1 cellular context compared by ENCODE assay signal in genomic region chr18:23231340-23232021, GRCh38.
A peak's percentile ranks its signal among the peaks of the same experiment; 100 is the strongest.
TF ChIP-seq lines count a peak whose summit lies in the region.

No MANE protein-coding gene starts in this region.

TF ChIP-seq in GM12878, 131 proteins besides CTCF, POLR2A, EP300 and RAD21 (continued from another document and continues in another):
- 0 out of 2 replicates have a peak, but pooled peaks have one; percentile 41 for TF ChIP-seq YY1 (IDR thresholded peaks at IDR 0.05; ENCODE audit: low read depth, low read length)
- TF ChIP-seq GATAD2B (conservative IDR thresholded peaks at IDR 0.05; ENCODE audit: low read depth) = peak; percentile 79
- TF ChIP-seq POLR2AphosphoS2 (IDR thresholded peaks at IDR 0.05; ENCODE audit: low read depth, low read length) = 0 out of 2 replicates have a peak, but pooled peaks have one; percentile 49
- TF ChIP-seq MEF2B (IDR thresholded peaks at IDR 0.05; ENCODE audit: partially characterized antibody, poor library complexity, severe bottlenecking) = peak; percentile 99
- TF ChIP-seq POU2F2 (IDR thresholded peaks at IDR 0.05; ENCODE audit: borderline replicate concordance, low read depth, low read length) = peak; percentile 96
- TF ChIP-seq PKNOX1 (IDR thresholded peaks at IDR 0.05) = peak; percentile 59; the same call in 1 of the 2 replicates
- peak; percentile 100 for TF ChIP-seq BCL11A (IDR thresholded peaks at IDR 0.05; ENCODE audit: low read depth, low read length)
- TF ChIP-seq SIX5 (IDR thresholded peaks at IDR 0.05; ENCODE audit: low read depth, low read length, severe bottlenecking) = no peak
- no peak for TF ChIP-seq ESRRA (IDR thresholded peaks at IDR 0.05; ENCODE audit: low read length)
- TF ChIP-seq SRF (IDR thresholded peaks at IDR 0.05; ENCODE audit: low read depth in 2 of 2, low read length in 2 of 2) = peak in 1 of 2 experiments; percentile 73; a peak in 1 of 4 replicates
- peak; percentile 75 for TF ChIP-seq ELK1 (IDR thresholded peaks at IDR 0.05; ENCODE audit: low read depth, low read length)
- TF ChIP-seq ASH2L (IDR thresholded peaks at IDR 0.05; ENCODE audit: borderline replicate concordance, low read depth) = peak; percentile 30; the same call in 1 of the 2 replicates
- peak; percentile 22; the same call in 1 of the 2 replicates for TF ChIP-seq ATF3 (IDR thresholded peaks at IDR 0.05; ENCODE audit: borderline replicate concordance, extremely low read depth, low read depth, low read length)
- peak; percentile 99 for TF ChIP-seq RUNX3 (IDR thresholded peaks at IDR 0.05; ENCODE audit: low read length)
- TF ChIP-seq MYC (IDR thresholded peaks at IDR 0.05; ENCODE audit: insufficient read depth, insufficient read length, insufficient replicate concordance, low read length, severe bottlenecking) = no peak
- TF ChIP-seq BRCA1 (IDR thresholded peaks at IDR 0.05; ENCODE audit: low read depth, low read length) = no peak
- TF ChIP-seq STAT1 (conservative IDR thresholded peaks at IDR 0.05) = 0 out of 2 replicates have a peak, but pooled peaks have one; percentile 7
- TF ChIP-seq CBX3 (IDR thresholded peaks at IDR 0.05; ENCODE audit: borderline replicate concordance, low read depth) = no peak
- peak; percentile 94 for TF ChIP-seq PML (IDR thresholded peaks at IDR 0.05; ENCODE audit: low read length)
- TF ChIP-seq, protein P1, sequence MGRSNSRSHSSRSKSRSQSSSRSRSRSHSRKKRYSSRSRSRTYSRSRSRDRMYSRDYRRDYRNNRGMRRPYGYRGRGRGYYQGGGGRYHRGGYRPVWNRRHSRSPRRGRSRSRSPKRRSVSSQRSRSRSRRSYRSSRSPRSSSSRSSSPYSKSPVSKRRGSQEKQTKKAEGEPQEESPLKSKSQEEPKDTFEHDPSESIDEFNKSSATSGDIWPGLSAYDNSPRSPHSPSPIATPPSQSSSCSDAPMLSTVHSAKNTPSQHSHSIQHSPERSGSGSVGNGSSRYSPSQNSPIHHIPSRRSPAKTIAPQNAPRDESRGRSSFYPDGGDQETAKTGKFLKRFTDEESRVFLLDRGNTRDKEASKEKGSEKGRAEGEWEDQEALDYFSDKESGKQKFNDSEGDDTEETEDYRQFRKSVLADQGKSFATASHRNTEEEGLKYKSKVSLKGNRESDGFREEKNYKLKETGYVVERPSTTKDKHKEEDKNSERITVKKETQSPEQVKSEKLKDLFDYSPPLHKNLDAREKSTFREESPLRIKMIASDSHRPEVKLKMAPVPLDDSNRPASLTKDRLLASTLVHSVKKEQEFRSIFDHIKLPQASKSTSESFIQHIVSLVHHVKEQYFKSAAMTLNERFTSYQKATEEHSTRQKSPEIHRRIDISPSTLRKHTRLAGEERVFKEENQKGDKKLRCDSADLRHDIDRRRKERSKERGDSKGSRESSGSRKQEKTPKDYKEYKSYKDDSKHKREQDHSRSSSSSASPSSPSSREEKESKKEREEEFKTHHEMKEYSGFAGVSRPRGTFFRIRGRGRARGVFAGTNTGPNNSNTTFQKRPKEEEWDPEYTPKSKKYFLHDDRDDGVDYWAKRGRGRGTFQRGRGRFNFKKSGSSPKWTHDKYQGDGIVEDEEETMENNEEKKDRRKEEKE (IDR thresholded peaks at IDR 0.05) = no peak
- 0 out of 2 replicates have a peak, but pooled peaks have one; percentile 25 for TF ChIP-seq LARP7 (IDR thresholded peaks at IDR 0.05)
- TF ChIP-seq CUX1 (IDR thresholded peaks at IDR 0.05; ENCODE audit: insufficient replicate concordance, low read depth, low read length) = no peak
- TF ChIP-seq SP1 (IDR thresholded peaks at IDR 0.05; ENCODE audit: low read depth, low read length) = peak; percentile 91
- peak; percentile 93 for TF ChIP-seq CBX5 (IDR thresholded peaks at IDR 0.05; ENCODE audit: low read depth)
- TF ChIP-seq, protein P2, sequence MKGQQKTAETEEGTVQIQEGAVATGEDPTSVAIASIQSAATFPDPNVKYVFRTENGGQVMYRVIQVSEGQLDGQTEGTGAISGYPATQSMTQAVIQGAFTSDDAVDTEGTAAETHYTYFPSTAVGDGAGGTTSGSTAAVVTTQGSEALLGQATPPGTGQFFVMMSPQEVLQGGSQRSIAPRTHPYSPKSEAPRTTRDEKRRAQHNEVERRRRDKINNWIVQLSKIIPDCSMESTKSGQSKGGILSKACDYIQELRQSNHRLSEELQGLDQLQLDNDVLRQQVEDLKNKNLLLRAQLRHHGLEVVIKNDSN (IDR thresholded peaks at IDR 0.05; ENCODE audit: borderline replicate concordance, extremely low read length, insufficient read depth, low read depth, low read length) = peak; percentile 79
- TF ChIP-seq BHLHE40 (IDR thresholded peaks at IDR 0.05; ENCODE audit: borderline replicate concordance in 1 of 2, low read depth in 2 of 2, low read length in 1 of 2) = peak; percentile 99 to 100
- TF ChIP-seq PAX5 (IDR thresholded peaks at IDR 0.05; ENCODE audit: borderline replicate concordance, low read depth, low read length) = peak; percentile 99
- no peak for TF ChIP-seq ZNF217 (IDR thresholded peaks at IDR 0.05)
- TF ChIP-seq GABPA (IDR thresholded peaks at IDR 0.05; ENCODE audit: low read depth) = peak; percentile 82
- TF ChIP-seq PBX3 (IDR thresholded peaks at IDR 0.05; ENCODE audit: insufficient replicate concordance, low read depth, low read length) = no peak
- no peak; a peak in 1 of 3 replicates for TF ChIP-seq EGR1 (IDR thresholded peaks at IDR 0.05; ENCODE audit: borderline replicate concordance in 1 of 2, low read depth in 2 of 2, low read length in 2 of 2)
- peak; percentile 99 for TF ChIP-seq CREM (IDR thresholded peaks at IDR 0.05; ENCODE audit: low read depth)
- TF ChIP-seq ZNF24 (IDR thresholded peaks at IDR 0.05) = peak; percentile 50; the same call in 1 of the 2 replicates
- no peak for TF ChIP-seq SUZ12 (IDR thresholded peaks at IDR 0.05; ENCODE audit: unreplicated experiment)
- TF ChIP-seq, protein P3, sequence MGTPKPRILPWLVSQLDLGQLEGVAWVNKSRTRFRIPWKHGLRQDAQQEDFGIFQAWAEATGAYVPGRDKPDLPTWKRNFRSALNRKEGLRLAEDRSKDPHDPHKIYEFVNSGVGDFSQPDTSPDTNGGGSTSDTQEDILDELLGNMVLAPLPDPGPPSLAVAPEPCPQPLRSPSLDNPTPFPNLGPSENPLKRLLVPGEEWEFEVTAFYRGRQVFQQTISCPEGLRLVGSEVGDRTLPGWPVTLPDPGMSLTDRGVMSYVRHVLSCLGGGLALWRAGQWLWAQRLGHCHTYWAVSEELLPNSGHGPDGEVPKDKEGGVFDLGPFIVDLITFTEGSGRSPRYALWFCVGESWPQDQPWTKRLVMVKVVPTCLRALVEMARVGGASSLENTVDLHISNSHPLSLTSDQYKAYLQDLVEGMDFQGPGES (IDR thresholded peaks at IDR 0.05) = no peak
- peak; percentile 97 for TF ChIP-seq KLF5 (IDR thresholded peaks at IDR 0.05; ENCODE audit: partially characterized antibody)
- TF ChIP-seq, protein P4, sequence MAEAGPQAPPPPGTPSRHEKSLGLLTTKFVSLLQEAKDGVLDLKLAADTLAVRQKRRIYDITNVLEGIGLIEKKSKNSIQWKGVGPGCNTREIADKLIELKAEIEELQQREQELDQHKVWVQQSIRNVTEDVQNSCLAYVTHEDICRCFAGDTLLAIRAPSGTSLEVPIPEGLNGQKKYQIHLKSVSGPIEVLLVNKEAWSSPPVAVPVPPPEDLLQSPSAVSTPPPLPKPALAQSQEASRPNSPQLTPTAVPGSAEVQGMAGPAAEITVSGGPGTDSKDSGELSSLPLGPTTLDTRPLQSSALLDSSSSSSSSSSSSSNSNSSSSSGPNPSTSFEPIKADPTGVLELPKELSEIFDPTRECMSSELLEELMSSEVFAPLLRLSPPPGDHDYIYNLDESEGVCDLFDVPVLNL (IDR thresholded peaks at IDR 0.05; ENCODE audit: low read depth, low read length) = no peak
- TF ChIP-seq FOS (IDR thresholded peaks at IDR 0.05; ENCODE audit: borderline replicate concordance, extremely low read depth, insufficient read length) = no peak
- TF ChIP-seq NR2F1 (conservative IDR thresholded peaks at IDR 0.05) = peak; percentile 85
- TF ChIP-seq NKRF (conservative IDR thresholded peaks at IDR 0.05) = 0 out of 2 replicates have a peak, but pooled peaks have one; percentile 13
- TF ChIP-seq RB1 (IDR thresholded peaks at IDR 0.05; ENCODE audit: borderline replicate concordance) = peak; percentile 49; the same call in 1 of the 2 replicates
- TF ChIP-seq NR2C2 (IDR thresholded peaks at IDR 0.05; ENCODE audit: borderline replicate concordance, control insufficient read depth, insufficient read length, low read depth) = no peak
- TF ChIP-seq ZSCAN29 (IDR thresholded peaks at IDR 0.05) = no peak
- no peak for TF ChIP-seq EZH2 (IDR thresholded peaks at IDR 0.05; ENCODE audit: borderline replicate concordance, control insufficient read depth, low read depth, low read length)
